ENCODE assay signal across 12 cellular contexts in the genomic region with DNA sequence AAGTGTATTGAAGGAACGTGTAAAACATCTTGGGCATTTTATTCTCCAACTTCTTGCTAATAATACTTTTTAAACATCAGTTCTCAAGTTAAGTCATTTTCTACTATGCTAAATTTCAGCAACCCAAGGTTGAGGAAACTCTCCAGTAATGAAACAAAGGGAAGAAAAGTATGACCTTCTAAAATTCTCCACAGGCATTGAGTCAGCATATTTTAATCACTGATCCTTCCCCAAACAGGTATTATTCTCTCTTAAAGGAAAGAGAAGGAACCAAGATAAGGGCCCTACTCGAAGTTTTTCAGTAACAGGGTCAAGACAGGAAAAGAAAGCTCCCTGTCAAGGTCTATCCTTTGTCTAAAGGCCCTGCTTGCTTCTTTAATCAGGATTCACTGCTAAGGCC. TPM values are rescaled to one million over a fixed set of nuclear protein-coding genes. Genes with fewer than 3 reads are reported as not detected.
DNase-seq lines count a peak whose midpoint lies in the region; ATAC-seq, FAIRE-seq and TF ChIP-seq lines count a peak whose summit lies in the region.
"Had no signal": no experiment of that assay in that cellular context is flagged by ENCODE, and none has a peak within 500 bp of the region (broad histone marks: within the 10 kb centered on the region; RNA-seq: fewer than 3 reads in every experiment).

No MANE protein-coding gene starts in this region.

- no peaks in the 10 kb centered on the region for H4K20me1 ChIP-seq in hepatocyte (ENCODE audit: insufficient read depth, poor library complexity, severe bottlenecking)
- H4K20me1 ChIP-seq: BLaER1 had no signal

- DNase-seq in A549 (ENCODE audit: low read depth in 1 of 2, low spot score in 1 of 2) (no peak), GF-D8 (lab: John Stamatoyannopoulos, UW) (peak; percentile 5), T-cell (no peak), hepatocyte (ENCODE audit: low spot score) (no peak), hippocampal formation (lab: John Stamatoyannopoulos, UW) (no peak)
- DNase-seq: brain microvascular endothelial cell, NCI-H2171 treated with DMSO at 0.1 percent for 48 hours, pancreas had no signal

- H3K36me3 Mint-ChIP-seq in T-cell, result peaks cover 5% of the 10 kb centered on the region

- H3K27me3 Mint-ChIP-seq in T-cell, result no peaks in the 10 kb centered on the region

- peaks cover 21% of the 10 kb centered on the region for H3K4me1 ChIP-seq in A549
- peaks cover 14% of the 10 kb centered on the region for H3K4me1 ChIP-seq in hepatocyte (ENCODE audit: insufficient read depth)

- FAIRE-seq in A549 (lab: Jason Lieb, UNC), result no peak
- FAIRE-seq: pancreas had no signal

- peak overlapping the region; percentile 10; the same call in 1 of the 3 replicates for H3K4me2 ChIP-seq in A549
- peak overlapping the region; percentile 63 for H3K4me2 ChIP-seq in hepatocyte
- H3K4me2 ChIP-seq: BLaER1 had no signal

- H3K4me1 Mint-ChIP-seq in T-cell, result peaks cover 39 to 48% (median 42%) of the 10 kb centered on the region in 3 donors

- H3K27ac ChIP-seq in A549 (no peak overlapping the region), hepatocyte (peak overlapping the region; percentile 46)
- H3K27ac ChIP-seq: BLaER1, brain microvascular endothelial cell, pancreas had no signal

- H3K9me3 ChIP-seq in A549, result no peaks in the 10 kb centered on the region
- H3K9me3 ChIP-seq in hepatocyte (ENCODE audit: low read depth), result no peaks in the 10 kb centered on the region
- H3K9me3 ChIP-seq: BLaER1, pancreas had no signal

- H3K4me3 ChIP-seq in A549 (no peak overlapping the region), hepatocyte (no peak overlapping the region)
- H3K4me3 ChIP-seq: BLaER1, pancreas had no signal

- CTCF ChIA-PET in A549 (lab: Yijun Ruan, JAX), result interaction anchor here (0.6 to 1.5 kb wide), 3 partner anchors 13 to 376 kb away, joined by 4 to 5 read pairs (median 4); partner anchors contain the start of gene SRGAP1
- CTCF ChIA-PET in T-cell (lab: Charles Lee), result no interaction called here

- TF ChIP-seq EP300 in A549 (IDR thresholded peaks at IDR 0.05), result no peak

- peak overlapping the region; percentile 37 for H2AFZ ChIP-seq in hepatocyte

- H3K27me3 ChIP-seq in hepatocyte, result no peaks in the 10 kb centered on the region
- H3K27me3 ChIP-seq: BLaER1, brain microvascular endothelial cell, pancreas had no signal

- TF ChIP-seq POLR2A in A549 (IDR thresholded peaks at IDR 0.05; ENCODE audit: low read length), result no peak

- TF ChIP-seq RAD21 in A549 (conservative IDR thresholded peaks at IDR 0.05 in 1 of 2, IDR thresholded peaks at IDR 0.05 in 1 of 2), result no peak

- H3K27ac Mint-ChIP-seq in T-cell, result peak overlapping the region; percentile 42 to 78

- H3K79me2 ChIP-seq in hepatocyte, result peaks cover 15% of the 10 kb centered on the region

- no peaks in the 10 kb centered on the region for H3K36me3 ChIP-seq in hepatocyte (replicated peaks; ENCODE audit: insufficient read depth, low read depth)
- H3K36me3 ChIP-seq: brain microvascular endothelial cell, pancreas had no signal

- 75% methylated on average over 2 of the region's 2 CpGs for WGBS in A549 (ENCODE audit: missing lambda C conversion rate)
- 39% methylated on average over 2 of the region's 2 CpGs for WGBS in hepatocyte (ENCODE audit: low lambda C conversion rate, missing lambda C conversion rate)

- H3K4me3 Mint-ChIP-seq in T-cell, result peak overlapping the region in 1 of 3 donors; percentile 64

- TF ChIP-seq CTCF in A549 (IDR thresholded peaks at IDR 0.05) (no peak), hepatocyte (IDR thresholded peaks at IDR 0.05; ENCODE audit: poor library complexity) (no peak)

- ATAC-seq in A549, result no peak
- ATAC-seq in T-cell (replicated peaks in 1 of 4), result no peak
- no peak for ATAC-seq in GM18907 (IDR thresholded peaks at IDR 0.05; ENCODE audit: unreplicated experiment)
- ATAC-seq in HG02678 (IDR thresholded peaks at IDR 0.05; ENCODE audit: unreplicated experiment), result no peak
- ATAC-seq in GM18867 (IDR thresholded peaks at IDR 0.05; ENCODE audit: unreplicated experiment), result no peak
- ATAC-seq: pancreas had no signal

- H3K9me3 Mint-ChIP-seq in T-cell, result no peaks in the 10 kb centered on the region

- H3K9me2 ChIP-seq in hepatocyte (replicated peaks; ENCODE audit: insufficient read depth), result no peaks in the 10 kb centered on the region

- POLR2A ChIA-PET in A549 (lab: Yijun Ruan, JAX), result interaction anchor here (1.5 kb wide), 1 partner anchor 12 kb away, joined by 3 read pairs; no protein-coding TSS in a partner anchor
- POLR2A ChIA-PET in T-cell (lab: Charles Lee), result interaction anchor here (0.6 to 1.2 kb wide), 2 partner anchors 14 to 238 kb away, joined by 3 read pairs; no protein-coding TSS in a partner anchor

TF ChIP-seq in A549, 52 proteins besides CTCF, POLR2A, EP300 and RAD21:
- TF ChIP-seq RCOR1 (IDR thresholded peaks at IDR 0.05; ENCODE audit: low read depth, low read length) (no peak), FOSB (CRISPR knock-in tag; IDR thresholded peaks at IDR 0.05) (no peak), RFX5 (IDR thresholded peaks at IDR 0.05) (no peak), MAFK (IDR thresholded peaks at IDR 0.05; ENCODE audit: partially characterized antibody) (peak; percentile 76)
- TF ChIP-seq, protein P1, sequence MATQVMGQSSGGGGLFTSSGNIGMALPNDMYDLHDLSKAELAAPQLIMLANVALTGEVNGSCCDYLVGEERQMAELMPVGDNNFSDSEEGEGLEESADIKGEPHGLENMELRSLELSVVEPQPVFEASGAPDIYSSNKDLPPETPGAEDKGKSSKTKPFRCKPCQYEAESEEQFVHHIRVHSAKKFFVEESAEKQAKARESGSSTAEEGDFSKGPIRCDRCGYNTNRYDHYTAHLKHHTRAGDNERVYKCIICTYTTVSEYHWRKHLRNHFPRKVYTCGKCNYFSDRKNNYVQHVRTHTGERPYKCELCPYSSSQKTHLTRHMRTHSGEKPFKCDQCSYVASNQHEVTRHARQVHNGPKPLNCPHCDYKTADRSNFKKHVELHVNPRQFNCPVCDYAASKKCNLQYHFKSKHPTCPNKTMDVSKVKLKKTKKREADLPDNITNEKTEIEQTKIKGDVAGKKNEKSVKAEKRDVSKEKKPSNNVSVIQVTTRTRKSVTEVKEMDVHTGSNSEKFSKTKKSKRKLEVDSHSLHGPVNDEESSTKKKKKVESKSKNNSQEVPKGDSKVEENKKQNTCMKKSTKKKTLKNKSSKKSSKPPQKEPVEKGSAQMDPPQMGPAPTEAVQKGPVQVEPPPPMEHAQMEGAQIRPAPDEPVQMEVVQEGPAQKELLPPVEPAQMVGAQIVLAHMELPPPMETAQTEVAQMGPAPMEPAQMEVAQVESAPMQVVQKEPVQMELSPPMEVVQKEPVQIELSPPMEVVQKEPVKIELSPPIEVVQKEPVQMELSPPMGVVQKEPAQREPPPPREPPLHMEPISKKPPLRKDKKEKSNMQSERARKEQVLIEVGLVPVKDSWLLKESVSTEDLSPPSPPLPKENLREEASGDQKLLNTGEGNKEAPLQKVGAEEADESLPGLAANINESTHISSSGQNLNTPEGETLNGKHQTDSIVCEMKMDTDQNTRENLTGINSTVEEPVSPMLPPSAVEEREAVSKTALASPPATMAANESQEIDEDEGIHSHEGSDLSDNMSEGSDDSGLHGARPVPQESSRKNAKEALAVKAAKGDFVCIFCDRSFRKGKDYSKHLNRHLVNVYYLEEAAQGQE (IDR thresholded peaks at IDR 0.05), result no peak
- TF ChIP-seq, protein P2, sequence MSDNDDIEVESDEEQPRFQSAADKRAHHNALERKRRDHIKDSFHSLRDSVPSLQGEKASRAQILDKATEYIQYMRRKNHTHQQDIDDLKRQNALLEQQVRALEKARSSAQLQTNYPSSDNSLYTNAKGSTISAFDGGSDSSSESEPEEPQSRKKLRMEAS (IDR thresholded peaks at IDR 0.05), result no peak
TF ChIP-seq in A549: peak in this region for 1.

RNA-seq across cellular contexts. Expression of gene KICS2, which starts 3.0 kb away (rescaled TPM):
- polyA plus RNA-seq in A549 (2011; rRNA removed), result 21.4 and 22.5 TPM in 2 replicates
- polyA plus RNA-seq in A549 (2012; cell fraction: cytosol; rRNA removed), result 8.9 and 10.4 TPM in 2 replicates
- polyA plus RNA-seq in A549 (2012; cell fraction: nucleus; rRNA removed), result 7.1 and 9.7 TPM in 2 replicates
- polyA plus RNA-seq in A549 (2017; fragmentation: RNase III; extraction: RNeasy Plus Mini Kit Qiagen cat#74134 plus additional on column Dnase treatment), result 9.1 to 9.6 TPM (median 9.4 TPM) in 3 replicates
- polyA minus RNA-seq in A549 (2011; rRNA and poly(A)+ RNA removed), result 28.3 and 29.1 TPM in 2 replicates
- total RNA-seq in T-cell, result 10 to 100 TPM; 18.8 to 24.6 (median 20.0) TPM
- 6.3 and 6.8 TPM in 2 replicates for total RNA-seq in hepatocyte
- polyA plus RNA-seq in hepatocyte, result 1.3 and 1.6 TPM in 2 replicates
